Comparison of ENCODE assay signal across 9 cellular contexts in genomic region chr20:53940356-53940694, GRCh38.
DNase-seq lines count a peak whose midpoint lies in the region; ATAC-seq, FAIRE-seq and TF ChIP-seq lines count a peak whose summit lies in the region.
"Had no signal": no experiment of that assay in that cellular context is flagged by ENCODE, and none has a peak within 500 bp of the region (broad histone marks: within the 10 kb centered on the region; RNA-seq: fewer than 3 reads in every experiment).

No MANE protein-coding gene starts in this region.

- H3K4me1 ChIP-seq in SK-N-SH (ENCODE audit: control insufficient read depth in 1 of 2, insufficient read depth in 2 of 2, low read depth in 1 of 2, low read length in 1 of 2) (peaks cover 13 to 35% of the 10 kb centered on the region in 2 experiments), astrocyte (ENCODE audit: insufficient read depth, low read length) (peaks cover 26% of the 10 kb centered on the region)

- H3K36me3 Mint-ChIP-seq in astrocyte (ENCODE audit: low read depth, unreplicated experiment) (no peaks in the 10 kb centered on the region), memory B cell (no peaks in the 10 kb centered on the region)
- H3K36me3 Mint-ChIP-seq: activated naive CD8-positive, alpha-beta T cell had no signal

- H3K36me3 ChIP-seq in SK-N-SH (replicated peaks in 1 of 2; ENCODE audit: control insufficient read depth in 1 of 2, insufficient read depth in 2 of 2, low read length in 1 of 2) (no peaks in the 10 kb centered on the region), astrocyte (ENCODE audit: insufficient read depth, low read length) (no peaks in the 10 kb centered on the region)

- FAIRE-seq in astrocyte (lab: Jason Lieb, UNC): no peak

- H3F3A ChIP-seq in SK-N-SH (replicated peaks; ENCODE audit: insufficient read depth): peaks cover 28% of the 10 kb centered on the region

- H3K4me2 ChIP-seq in SK-N-SH (peak overlapping the region; percentile 64; the same call in 1 of the 2 replicates), astrocyte (ENCODE audit: low read length) (peak overlapping the region; percentile 82)

- no peaks in the 10 kb centered on the region for H3K9me3 ChIP-seq in SK-N-SH
- H3K9me3 ChIP-seq in astrocyte (ENCODE audit: insufficient read depth, low read depth, low read length): no peaks in the 10 kb centered on the region

- peak overlapping the region; percentile 81 for H3K9ac ChIP-seq in SK-N-SH
- peak overlapping the region; percentile 86 for H3K9ac ChIP-seq in astrocyte (ENCODE audit: low read length)

- H3K27ac Mint-ChIP-seq in astrocyte (ENCODE audit: unreplicated experiment) (peak overlapping the region; percentile 99), memory B cell (peak overlapping the region; percentile 93)

- WGBS in SK-N-SH (ENCODE audit: low lambda C conversion rate): 88% methylated on average over 7 of the region's 7 CpGs

- H3K4me1 Mint-ChIP-seq in astrocyte (ENCODE audit: low read depth, unreplicated experiment): peaks cover 32% of the 10 kb centered on the region
- peaks cover 47% of the 10 kb centered on the region for H3K4me1 Mint-ChIP-seq in memory B cell

- no peak for ATAC-seq in SK-N-SH treated with all-trans-retinoic acid at 6 μM for 48 hours
- no peak for ATAC-seq in memory B cell (ENCODE audit: low read depth)
- no peak for ATAC-seq in GM21367 (IDR thresholded peaks at IDR 0.05; ENCODE audit: unreplicated experiment)
- ATAC-seq in GM21528 (IDR thresholded peaks at IDR 0.05; ENCODE audit: low FRiP score, unreplicated experiment): no peak

- no peak for TF ChIP-seq CTCF in SK-N-SH (IDR thresholded peaks at IDR 0.05)
- no peak for TF ChIP-seq CTCF in astrocyte (IDR thresholded peaks at IDR 0.05; ENCODE audit: insufficient read depth, low read depth, low read length)

- TF ChIP-seq EP300 in SK-N-SH (IDR thresholded peaks at IDR 0.05; ENCODE audit: borderline replicate concordance in 1 of 2, low read depth in 1 of 2, low read length in 1 of 2): no peak

- H3K4me3 ChIP-seq in SK-N-SH (ENCODE audit: low read depth in 2 of 2, low read length in 1 of 2) (no peak overlapping the region), astrocyte (ENCODE audit: insufficient read depth, low read depth, low read length) (peak overlapping the region; percentile 32)

- H2AFZ ChIP-seq in SK-N-SH (ENCODE audit: low read depth): peak overlapping the region; percentile 77
- peak overlapping the region; percentile 65 for H2AFZ ChIP-seq in astrocyte (ENCODE audit: low read depth, low read length)

- H4K20me1 ChIP-seq in SK-N-SH (ENCODE audit: insufficient read depth): no peaks in the 10 kb centered on the region
- H4K20me1 ChIP-seq in astrocyte (ENCODE audit: insufficient read depth, low read length): no peaks in the 10 kb centered on the region

- no peak for TF ChIP-seq RAD21 in SK-N-SH (IDR thresholded peaks at IDR 0.05; ENCODE audit: low read length)

- no peak for DNase-seq in SK-N-SH
- no peak for DNase-seq in astrocyte (ENCODE audit: low read depth)
- DNase-seq in memory B cell (ENCODE audit: low spot score in 2 of 2): no peak
- peak; percentile 47 for DNase-seq in superior temporal gyrus (ENCODE audit: extremely low spot score)
- DNase-seq in NCI-H2029 treated with DMSO at 0.1 percent for 48 hours (lab: John Stamatoyannopoulos, UW): no peak

- POLR2A ChIA-PET in SK-N-SH (lab: Yijun Ruan, JAX): no interaction called here

- H3K27me3 ChIP-seq in SK-N-SH (ENCODE audit: insufficient read depth) (no peaks in the 10 kb centered on the region), astrocyte (ENCODE audit: insufficient read depth, low read length) (no peaks in the 10 kb centered on the region)

- H3K9me2 ChIP-seq in SK-N-SH: no peaks in the 10 kb centered on the region

- H3K27me3 Mint-ChIP-seq in astrocyte (ENCODE audit: low read depth, unreplicated experiment) (no peaks in the 10 kb centered on the region), memory B cell (no peaks in the 10 kb centered on the region)
- H3K27me3 Mint-ChIP-seq: activated naive CD8-positive, alpha-beta T cell had no signal

- H3K27ac ChIP-seq in SK-N-SH (ENCODE audit: low read depth in 2 of 2, low read length in 1 of 2): peak overlapping the region; percentile 51 to 93; a peak in 3 of 4 replicates
- peak overlapping the region; percentile 94 for H3K27ac ChIP-seq in astrocyte (ENCODE audit: low read depth, low read length)

- CTCF ChIA-PET in SK-N-SH (lab: Yijun Ruan, JAX): interaction anchor here (0.6 to 4.9 kb wide), 13 partner anchors 9 to 976 kb away, joined by 3 to 46 read pairs (median 4); partner anchors contain the start of gene PFDN4

- H3K9me3 Mint-ChIP-seq in astrocyte (ENCODE audit: unreplicated experiment) (no peaks in the 10 kb centered on the region), memory B cell (no peaks in the 10 kb centered on the region)

- H3K79me2 ChIP-seq in SK-N-SH (ENCODE audit: insufficient read depth): no peaks in the 10 kb centered on the region
- H3K79me2 ChIP-seq in astrocyte (ENCODE audit: insufficient read depth, low read length): no peaks in the 10 kb centered on the region

- peak overlapping the region; percentile 52 for H3K4me3 Mint-ChIP-seq in astrocyte (ENCODE audit: unreplicated experiment)
- peak overlapping the region; percentile 71 for H3K4me3 Mint-ChIP-seq in memory B cell

TF ChIP-seq in SK-N-SH, 30 proteins besides CTCF, POLR2A, EP300 and RAD21:
- TF ChIP-seq YY1 (IDR thresholded peaks at IDR 0.05; ENCODE audit: low read depth) (no peak), USF2 (IDR thresholded peaks at IDR 0.05; ENCODE audit: borderline replicate concordance, low read depth, low read length) (no peak), GATA2 (CRISPR knock-in tag; IDR thresholded peaks at IDR 0.05) (no peak)

TF ChIP-seq in SK-N-SH treated with all-trans-retinoic acid at 6 μM for 48 hours, 23 proteins besides CTCF, POLR2A, EP300 and RAD21:
- TF ChIP-seq PPARA (CRISPR knock-in tag; IDR thresholded peaks at IDR 0.05; ENCODE audit: borderline replicate concordance): no peak
- no peak for TF ChIP-seq GLIS3 (CRISPR knock-in tag; IDR thresholded peaks at IDR 0.05)
- TF ChIP-seq OSR1 (CRISPR knock-in tag; IDR thresholded peaks at IDR 0.05): no peak
- TF ChIP-seq ZC3H10 (CRISPR knock-in tag; IDR thresholded peaks at IDR 0.05): no peak
- TF ChIP-seq ZNF565 (CRISPR knock-in tag; conservative IDR thresholded peaks at IDR 0.05; ENCODE audit: low read depth): no peak
- TF ChIP-seq BACH2 (CRISPR knock-in tag; IDR thresholded peaks at IDR 0.05; ENCODE audit: borderline replicate concordance): no peak
